1 cellular context compared by ENCODE assay signal in the genomic region with DNA sequence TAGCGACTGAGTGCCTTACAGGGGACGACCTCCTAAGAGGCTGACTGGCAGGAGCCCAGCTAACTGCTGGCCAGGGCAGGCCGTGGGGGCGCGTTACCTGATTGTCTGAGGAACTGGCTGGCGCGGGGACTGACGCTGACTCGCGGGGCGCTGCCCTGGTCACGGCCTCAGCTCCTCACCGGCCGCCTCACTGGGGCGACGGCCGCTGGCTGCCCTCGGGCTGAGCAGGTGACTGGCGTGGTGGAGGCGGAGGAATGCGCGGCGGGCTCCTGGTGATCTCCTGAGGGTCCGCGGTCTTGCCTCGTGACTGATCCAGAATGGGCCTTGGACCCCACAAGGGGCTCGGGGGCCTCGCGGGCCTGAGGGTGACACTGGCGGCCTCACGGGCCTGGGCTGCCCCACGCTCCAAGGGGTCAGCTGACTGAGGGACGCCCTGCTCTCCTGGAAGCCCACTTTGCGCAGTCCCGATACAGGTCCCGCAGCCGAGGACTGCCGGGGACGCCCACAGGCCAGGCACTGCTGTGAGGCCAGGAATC.
TF ChIP-seq lines count a peak whose summit lies in the region.

No MANE protein-coding gene starts in this region.

TF ChIP-seq in IMR-90, 13 proteins besides CTCF, POLR2A, EP300 and RAD21 (continued from another document):
- TF ChIP-seq, protein P1, sequence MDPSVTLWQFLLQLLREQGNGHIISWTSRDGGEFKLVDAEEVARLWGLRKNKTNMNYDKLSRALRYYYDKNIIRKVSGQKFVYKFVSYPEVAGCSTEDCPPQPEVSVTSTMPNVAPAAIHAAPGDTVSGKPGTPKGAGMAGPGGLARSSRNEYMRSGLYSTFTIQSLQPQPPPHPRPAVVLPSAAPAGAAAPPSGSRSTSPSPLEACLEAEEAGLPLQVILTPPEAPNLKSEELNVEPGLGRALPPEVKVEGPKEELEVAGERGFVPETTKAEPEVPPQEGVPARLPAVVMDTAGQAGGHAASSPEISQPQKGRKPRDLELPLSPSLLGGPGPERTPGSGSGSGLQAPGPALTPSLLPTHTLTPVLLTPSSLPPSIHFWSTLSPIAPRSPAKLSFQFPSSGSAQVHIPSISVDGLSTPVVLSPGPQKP (IDR thresholded peaks at IDR 0.05; ENCODE audit: borderline replicate concordance, low read depth, low read length) = no peak
- no peak for TF ChIP-seq SMC3 (IDR thresholded peaks at IDR 0.05; ENCODE audit: low read depth, low read length)
- no peak for TF ChIP-seq CHD1 (IDR thresholded peaks at IDR 0.05; ENCODE audit: low read depth, low read length)
- TF ChIP-seq FOS (IDR thresholded peaks at IDR 0.05; ENCODE audit: low read depth, low read length) = no peak
TF ChIP-seq in IMR-90: peak in this region for 0.
